Comparison of ENCODE assay signal across 13 cellular contexts in genomic region chrX:13791559-13791958, GRCh38. TPM values are rescaled to one million over a fixed set of nuclear protein-coding genes. Genes with fewer than 3 reads are reported as not detected.
DNase-seq lines count a peak whose midpoint lies in the region; ATAC-seq and TF ChIP-seq lines count a peak whose summit lies in the region.
"Had no signal": no experiment of that assay in that cellular context is flagged by ENCODE, and none has a peak within 500 bp of the region (broad histone marks: within the 10 kb centered on the region; RNA-seq: fewer than 3 reads in every experiment).

No MANE protein-coding gene starts in this region.

- H3K4me2 ChIP-seq in mammary epithelial cell (ENCODE audit: insufficient read depth, low read depth, low read length): no peak overlapping the region

- CTCF ChIA-PET in mammary epithelial cell (lab: Charles Lee; ENCODE audit: low non-redundant PET): interaction anchor here (0.7 kb wide), 1 partner anchor 9 kb away, joined by 5 read pairs; no protein-coding TSS in a partner anchor

- no peak for TF ChIP-seq POLR2A in suprapubic skin (IDR thresholded peaks at IDR 0.05)

- dilution Hi-C loops in mammary epithelial cell (cut with HindIII; ENCODE audit: low sequenced_read_pairs): no loop called here

- no peak for ATAC-seq in HG02642 (IDR thresholded peaks at IDR 0.05; ENCODE audit: poor library complexity, unreplicated experiment)
- ATAC-seq: naive thymus-derived CD4-positive, alpha-beta T cell; WTC11 had no signal

- 9% methylated on average over 2 of the region's 2 CpGs for WGBS in mammary epithelial cell (ENCODE audit: low coverage, missing lambda C conversion rate)
- 30% methylated on average over 2 of the region's 2 CpGs for WGBS in suprapubic skin

- no TSS peak for BruUV-seq in mammary epithelial cell (replicated peaks; lab: Mats Ljungman, UMichigan)

- H3K4me3 ChIP-seq in mammary epithelial cell (replicated peaks in 1 of 3; ENCODE audit: insufficient read depth in 1 of 3, low read depth in 2 of 3, low read length in 3 of 3): no peak overlapping the region
- H3K4me3 ChIP-seq in suprapubic skin: no peak overlapping the region
- H3K4me3 ChIP-seq: spleen had no signal

- no peak for TF ChIP-seq CTCF in mammary epithelial cell (conservative IDR thresholded peaks at IDR 0.05 in 1 of 2, IDR thresholded peaks at IDR 0.05 in 1 of 2; ENCODE audit: extremely low read depth in 1 of 2, insufficient read depth in 1 of 2, low read depth in 1 of 2, low read length in 2 of 2)
- TF ChIP-seq CTCF in suprapubic skin (IDR thresholded peaks at IDR 0.05): no peak

- no peaks in the 10 kb centered on the region for H3K79me2 ChIP-seq in mammary epithelial cell (ENCODE audit: insufficient read depth, low read length)

- H3K27me3 ChIP-seq in mammary epithelial cell (ENCODE audit: insufficient read depth, low read length): no peaks in the 10 kb centered on the region
- no peaks in the 10 kb centered on the region for H3K27me3 ChIP-seq in suprapubic skin

- H2AFZ ChIP-seq in mammary epithelial cell (ENCODE audit: low read depth, low read length): peak overlapping the region; percentile 57

- TF ChIP-seq EP300 in suprapubic skin (IDR thresholded peaks at IDR 0.05): no peak

- in situ Hi-C loops in mammary epithelial cell (cut with MboI; ENCODE audit: low sequenced_read_pairs in 2 of 2): no loop called here

- DNase-seq in NCI-H2107 treated with DMSO at 0.1 percent for 48 hours (lab: John Stamatoyannopoulos, UW; ENCODE audit: unreplicated experiment) (peak; percentile 4), NCI-H2107 (lab: John Stamatoyannopoulos, UW) (no peak), mammary epithelial cell (peak; percentile 11), inferior parietal cortex (ENCODE audit: extremely low spot score) (peak; percentile 57), suprapubic skin (ENCODE audit: low spot score in 2 of 2) (no peak), GDM1 (lab: John Stamatoyannopoulos, UW) (no peak), activated gamma-delta T cell (lab: John Stamatoyannopoulos, UW) (no peak)
- DNase-seq: naive thymus-derived CD4-positive, alpha-beta T cell; NCI-H226; spleen had no signal

- H3K4me1 ChIP-seq in mammary epithelial cell (ENCODE audit: insufficient read depth, low read length) (peaks cover 18% of the 10 kb centered on the region), suprapubic skin (no peaks in the 10 kb centered on the region)
- H3K4me1 ChIP-seq: spleen had no signal

- H3K27ac ChIP-seq in mammary epithelial cell (ENCODE audit: insufficient read depth, low read depth, low read length) (peak overlapping the region; percentile 46), suprapubic skin (peak overlapping the region; percentile 59)
- H3K27ac ChIP-seq: HL-60 had no signal

- H3K36me3 ChIP-seq in mammary epithelial cell (ENCODE audit: insufficient read depth, low read length) (no peaks in the 10 kb centered on the region), suprapubic skin (no peaks in the 10 kb centered on the region)
- H3K36me3 ChIP-seq: spleen had no signal

- H3K9me3 ChIP-seq in mammary epithelial cell (replicated peaks; ENCODE audit: insufficient read depth, low read length): no peaks in the 10 kb centered on the region
- H3K9me3 ChIP-seq in suprapubic skin: no peaks in the 10 kb centered on the region
- H3K9me3 ChIP-seq: spleen had no signal

- no peaks in the 10 kb centered on the region for H4K20me1 ChIP-seq in mammary epithelial cell (ENCODE audit: insufficient read depth, low read length)

- H3K9ac ChIP-seq in mammary epithelial cell (ENCODE audit: insufficient read depth, low read length): no peak overlapping the region

- intact Hi-C loops in mammary epithelial cell (cut with micrococcal nuclease): no loop called here

RNA-seq across cellular contexts. Expression of gene GPM6B, which starts 25.3 kb away (rescaled TPM):
- 100 to 1,000 TPM in 1 of 2 donors, 1 to 10 TPM in 1; 4.0 to 146 TPM for total RNA-seq in mammary epithelial cell
- polyA plus RNA-seq in mammary epithelial cell: 152 TPM
- polyA minus RNA-seq in mammary epithelial cell: 268 TPM
- total RNA-seq in suprapubic skin: 10 to 100 TPM in 2 of 4 donors, 1 to 10 TPM in 2; 6.6 to 21.7 (median 13.8) TPM
- total RNA-seq: naive thymus-derived CD4-positive, alpha-beta T cell had no signal

RNA-seq across cellular contexts. Expression of gene OFD1, which starts 57.0 kb away (rescaled TPM):
- total RNA-seq in mammary epithelial cell: 10 to 100 TPM; 39.3 to 42.0 TPM
- polyA plus RNA-seq in mammary epithelial cell: 12.5 TPM
- 3.2 TPM for polyA minus RNA-seq in mammary epithelial cell
- total RNA-seq in suprapubic skin: 10 to 100 TPM; 19.1 to 68.4 (median 32.5) TPM

RNA-seq across cellular contexts. Expression of gene TRAPPC2, which starts 57.1 kb away (rescaled TPM):
- 10 to 100 TPM; 25.3 to 31.2 TPM for total RNA-seq in mammary epithelial cell
- polyA plus RNA-seq in mammary epithelial cell: 13.9 TPM
- polyA minus RNA-seq in mammary epithelial cell: 20.3 TPM
- 10 to 100 TPM in 3 of 4 donors, 1 to 10 TPM in 1; 9.7 to 16.9 (median 12.0) TPM for total RNA-seq in suprapubic skin

Comparison
In these comparisons a context has a peak if more than half of its experiments do, and no peak if none do; other contexts are left out.
1. DNase-seq: peak in NCI-H2107 treated with DMSO at 0.1 percent for 48 hours (single experiment), mammary epithelial cell (single experiment) and inferior parietal cortex (single experiment); none in NCI-H2107 (single experiment), suprapubic skin (0 of 2), GDM1 (single experiment) and activated gamma-delta T cell (single experiment).